In the genomic region with DNA sequence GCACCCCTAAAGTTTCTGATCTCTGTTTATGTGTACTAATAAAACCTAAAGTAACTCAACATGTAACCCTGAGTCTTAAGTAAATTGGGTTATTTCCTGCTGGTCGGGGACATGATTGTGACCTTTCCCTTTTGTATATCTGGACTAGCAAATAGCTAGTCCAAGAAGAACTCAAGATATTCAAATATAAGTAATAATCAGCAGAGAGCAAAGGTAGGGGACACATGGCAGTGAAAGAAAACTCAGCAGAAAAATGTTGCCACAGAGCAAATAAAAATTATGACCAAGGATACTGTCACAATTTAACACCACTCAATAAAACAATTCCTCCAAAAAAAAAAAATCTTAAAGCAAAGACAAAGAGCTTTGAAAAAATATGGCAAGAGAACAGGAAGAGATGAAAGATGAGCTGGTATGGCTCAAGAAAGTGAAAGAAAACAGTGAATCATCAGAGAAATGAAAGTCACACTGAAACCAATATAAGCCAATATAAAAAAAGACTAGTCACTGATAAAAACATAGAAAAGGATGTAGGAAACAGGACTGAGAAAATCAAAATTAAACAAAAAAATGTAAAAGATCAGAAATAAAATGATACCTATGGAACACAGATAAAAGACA, we compare ENCODE assay signal across 8 cellular contexts. TPM values are rescaled to one million over a fixed set of nuclear protein-coding genes. Genes with fewer than 3 reads are reported as not detected.
DNase-seq lines count a peak whose midpoint lies in the region; ATAC-seq and TF ChIP-seq lines count a peak whose summit lies in the region.

No MANE protein-coding gene starts in this region.

- H3K9me3 ChIP-seq in adipocyte (ENCODE audit: control insufficient read depth, low read length) (no peaks in the 10 kb centered on the region), right atrium auricular region (no peaks in the 10 kb centered on the region)

- H3K4me1 ChIP-seq in adipocyte (ENCODE audit: control insufficient read depth, insufficient read depth, low read length) (peaks cover 10% of the 10 kb centered on the region), right atrium auricular region (no peaks in the 10 kb centered on the region)

- H3K36me3 ChIP-seq in adipocyte (ENCODE audit: control insufficient read depth, insufficient read depth, low read length, severe bottlenecking) (peaks cover 65% of the 10 kb centered on the region), right atrium auricular region (peaks cover 20% of the 10 kb centered on the region)

- no peak for TF ChIP-seq CTCF in right atrium auricular region (IDR thresholded peaks at IDR 0.05)

- H3K27me3 ChIP-seq in adipocyte (replicated peaks; ENCODE audit: control insufficient read depth, insufficient read depth, low read length): no peaks in the 10 kb centered on the region
- no peaks in the 10 kb centered on the region for H3K27me3 ChIP-seq in right atrium auricular region

- DNase-seq in ACHN: peak; percentile 23
- DNase-seq in adipocyte (ENCODE audit: low read depth): peak; percentile 58
- DNase-seq in hypothalamus (lab: John Stamatoyannopoulos, UW): no peak
- no peak for DNase-seq in DMS79 (lab: John Stamatoyannopoulos, UW)
- no peak for DNase-seq in NCI-H1694 treated with DMSO at 0.1 percent for 48 hours (lab: John Stamatoyannopoulos, UW)
- no peak for DNase-seq in right atrium auricular region (ENCODE audit: low spot score)

- ATAC-seq in GM19035 (IDR thresholded peaks at IDR 0.05; ENCODE audit: unreplicated experiment) (peak; percentile 84), HG03095 (IDR thresholded peaks at IDR 0.05; ENCODE audit: unreplicated experiment) (peak; percentile 94)

- H3K4me3 ChIP-seq in adipocyte (ENCODE audit: low read length) (peak overlapping the region; percentile 20), right atrium auricular region (no peak overlapping the region)

- H3K9ac ChIP-seq in adipocyte (ENCODE audit: low read length): no peak overlapping the region

- in situ Hi-C loops in ACHN (cut with HindIII; ENCODE audit: low pct_ligation_motif_present, low pct_unique_long_range_greater_than_20kb, low sequenced_read_pairs): no loop called here

- no peak overlapping the region for H3K27ac ChIP-seq in right atrium auricular region

RNA-seq across cellular contexts. Expression of a gene that starts 43.5 kb away (rescaled TPM):
- total RNA-seq in right atrium auricular region: 10 to 100 TPM in 1 of 2 donors, 1 to 10 TPM in 1; 9.2 to 24.8 TPM

RNA-seq across cellular contexts. Expression of a gene that starts 51.5 kb away (rescaled TPM):
- 10 to 100 TPM; 67.9 to 70.7 TPM for total RNA-seq in right atrium auricular region

Comparison
In these comparisons a context has a peak if more than half of its experiments do, and no peak if none do; other contexts are left out.
1. DNase-seq: peak in ACHN (single experiment) and adipocyte (single experiment); none in hypothalamus (0 of 51), DMS79 (single experiment), NCI-H1694 treated with DMSO at 0.1 percent for 48 hours (single experiment) and right atrium auricular region (single experiment).